17 cellular contexts compared by ENCODE assay signal in the genomic region with DNA sequence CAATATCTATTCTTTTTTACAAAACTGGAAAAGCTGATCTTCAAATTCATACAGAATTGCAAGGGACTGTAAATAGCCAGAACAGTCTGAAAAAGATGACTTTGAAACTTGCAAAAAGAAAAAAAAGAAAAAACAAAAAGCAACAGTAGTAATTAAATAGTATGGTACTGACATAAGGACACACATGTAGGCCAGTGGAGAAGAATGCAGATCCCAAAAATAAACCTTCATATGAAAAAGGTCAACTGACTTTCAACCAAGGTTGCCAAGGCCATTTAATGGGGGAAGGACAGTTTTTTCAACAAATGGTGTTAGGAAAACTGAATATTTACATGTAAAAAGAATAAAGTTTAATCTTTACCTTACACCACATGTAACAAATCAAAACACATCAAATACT.
A peak's percentile ranks its signal among the peaks of the same experiment; 100 is the strongest.
DNase-seq lines count a peak whose midpoint lies in the region; ATAC-seq and TF ChIP-seq lines count a peak whose summit lies in the region.
"Had no signal": no experiment of that assay in that cellular context is flagged by ENCODE, and none has a peak within 500 bp of the region (broad histone marks: within the 10 kb centered on the region; RNA-seq: fewer than 3 reads in every experiment).

No MANE protein-coding gene starts in this region.

- H3K4me1 Mint-ChIP-seq in central memory CD8-positive, alpha-beta T cell, result peaks cover 66% of the 10 kb centered on the region

- in situ Hi-C loops in gastrocnemius medialis (cut with MboI; ENCODE audit: low sequenced_read_pairs in 4 of 4), result no loop called here

- H3K27me3 ChIP-seq in gastrocnemius medialis (no peaks in the 10 kb centered on the region), ascending aorta (no peaks in the 10 kb centered on the region)
- H3K27me3 ChIP-seq: BLaER1 treated with 17β-estradiol and CSF1 and Interleukin-3, amounts not matched to agents 10 nM and 100 nM had no signal

- peaks cover 34 to 35% of the 10 kb centered on the region in 2 donors for H3K4me1 ChIP-seq in gastrocnemius medialis
- peaks cover 0 to 2% of the 10 kb centered on the region in 2 donors for H3K4me1 ChIP-seq in ascending aorta

- intact Hi-C loops in Right ventricle myocardium superior (cut with DNase I) (no loop called here), cardiac septum (cut with DNase I) (no loop called here), left ventricle myocardium superior (cut with micrococcal nuclease) (no loop called here), gastrocnemius medialis (cut with DNase I; ENCODE audit: low total_unique reads) (no loop called here), ascending aorta (cut with DNase I) (no loop called here)

- H3K27ac ChIP-seq in gastrocnemius medialis (peak overlapping the region; percentile 9 to 57 (median 49)), ascending aorta (no peak overlapping the region)
- H3K27ac ChIP-seq: BLaER1 treated with 17β-estradiol and CSF1 and Interleukin-3, amounts not matched to agents 10 nM and 100 nM had no signal

- H3K27me3 Mint-ChIP-seq in central memory CD8-positive, alpha-beta T cell, result no peaks in the 10 kb centered on the region
- H3K27me3 Mint-ChIP-seq: B cell had no signal

- no peaks in the 10 kb centered on the region for H3K9me3 ChIP-seq in gastrocnemius medialis
- peaks cover 0 to 7% of the 10 kb centered on the region in 2 donors for H3K9me3 ChIP-seq in ascending aorta

- H3K9me3 Mint-ChIP-seq in central memory CD8-positive, alpha-beta T cell, result no peaks in the 10 kb centered on the region

- H3K4me3 Mint-ChIP-seq in central memory CD8-positive, alpha-beta T cell, result no peak overlapping the region
- H3K4me3 Mint-ChIP-seq: B cell; CD8-positive, alpha-beta T cell; H9 had no signal

- H3K36me3 ChIP-seq in gastrocnemius medialis (peaks cover 0 to 7% of the 10 kb centered on the region in 2 donors), ascending aorta (peaks cover 9 to 12% of the 10 kb centered on the region in 2 donors)

- TF ChIP-seq POLR2A in gastrocnemius medialis (IDR thresholded peaks at IDR 0.05), result no peak

- H3K4me3 ChIP-seq in gastrocnemius medialis (no peak overlapping the region), ascending aorta (no peak overlapping the region)
- H3K4me3 ChIP-seq: BLaER1 treated with 17β-estradiol and CSF1 and Interleukin-3, amounts not matched to agents 10 nM and 100 nM had no signal

- peaks cover 20% of the 10 kb centered on the region for H3K36me3 Mint-ChIP-seq in central memory CD8-positive, alpha-beta T cell (ENCODE audit: insufficient read depth)

- ATAC-seq in Right ventricle myocardium superior (ENCODE audit: poor library complexity) (peak; percentile 71), left ventricle myocardium superior (peak; percentile 69), gastrocnemius medialis (peak; percentile 31 to 49), HG02970 (IDR thresholded peaks at IDR 0.05; ENCODE audit: low FRiP score, unreplicated experiment) (no peak), GM19467 (IDR thresholded peaks at IDR 0.05; ENCODE audit: unreplicated experiment) (no peak)
- ATAC-seq in central memory CD8-positive, alpha-beta T cell (replicated peaks; ENCODE audit: extremely low read depth, poor library complexity, severe bottlenecking), result no peak
- ATAC-seq: CD8-positive, alpha-beta T cell had no signal

- no peak for TF ChIP-seq CTCF in gastrocnemius medialis (IDR thresholded peaks at IDR 0.05 in 4 of 5, conservative IDR thresholded peaks at IDR 0.05 in 1 of 5)
- no peak for TF ChIP-seq CTCF in ascending aorta (IDR thresholded peaks at IDR 0.05)

- no peak for DNase-seq in Right ventricle myocardium superior
- no peak for DNase-seq in cardiac septum (ENCODE audit: low spot score)
- no peak for DNase-seq in central memory CD8-positive, alpha-beta T cell (ENCODE audit: low spot score in 2 of 2)
- DNase-seq in left ventricle myocardium superior, result no peak
- no peak for DNase-seq in gastrocnemius medialis
- no peak for DNase-seq in ascending aorta (ENCODE audit: low spot score in 2 of 2)
- DNase-seq: 8988T; Calu3; CD8-positive, alpha-beta T cell; DMS79 treated with DMSO at 0.1 percent for 48 hours; GF-D8; GOT3; H9 had no signal

- H3K27ac Mint-ChIP-seq in central memory CD8-positive, alpha-beta T cell (ENCODE audit: low read depth), result peak overlapping the region; percentile 49
- H3K27ac Mint-ChIP-seq: B cell; CD8-positive, alpha-beta T cell had no signal

Comparison
In these comparisons a context has a peak if more than half of its experiments do, and no peak if none do; other contexts are left out.
1. ATAC-seq: peak in Right ventricle myocardium superior (single experiment), left ventricle myocardium superior (single experiment) and gastrocnemius medialis (2 of 2); none in central memory CD8-positive, alpha-beta T cell (single experiment), HG02970 (single experiment) and GM19467 (single experiment).
2. H3K27ac ChIP-seq: peak in gastrocnemius medialis (4 of 4); none in ascending aorta (0 of 2).